In genomic region chrX:48592971-48593370, GRCh38 we compare ENCODE assay signal across 23 cellular contexts.
"Had no signal": no experiment of that assay in that cellular context is flagged by ENCODE, and none has a peak within 500 bp of the region (broad histone marks: within the 10 kb centered on the region; RNA-seq: fewer than 3 reads in every experiment).

No MANE protein-coding gene starts in this region.

- H3K27ac Mint-ChIP-seq: activated B cell treated with CpG ODN at 0.5 μM for 24 hours; activated CD4-positive, alpha-beta memory T cell treated with anti-CD3 and anti-CD28 coated beads for 36 hours; activated naive CD4-positive, alpha-beta T cell treated with anti-CD3 and anti-CD28 coated beads for 36 hours; activated naive CD8-positive, alpha-beta T cell treated with anti-CD3 and anti-CD28 coated beads, Interleukin-2, amount 10 ng/mL, durations not matched to agents 7 days and 5 days; stimulated activated effector memory CD8-positive, alpha-beta T cell treated with anti-CD3 and anti-CD28 coated beads, Interleukin-12 subunit alpha, Interleukin-12 subunit beta, amount 100 ng/mL, for 72 hours; stimulated activated naive CD8-positive, alpha-beta T cell treated with anti-CD3 and anti-CD28 coated beads, Interleukin-15, amount 100 ng/mL, for 72 hours; T-helper 17 cell had no signal

- H3K79me2 ChIP-seq: hepatocyte had no signal

- H3K27ac ChIP-seq: hepatocyte, tibial nerve had no signal

- H3K27me3 Mint-ChIP-seq: activated B cell treated with CpG ODN at 0.5 μM for 24 hours; activated CD4-positive, alpha-beta memory T cell treated with anti-CD3 and anti-CD28 coated beads for 36 hours; activated naive CD8-positive, alpha-beta T cell treated with anti-CD3 and anti-CD28 coated beads, Interleukin-2, amount 10 ng/mL, durations not matched to agents 7 days and 5 days; stimulated activated naive CD8-positive, alpha-beta T cell treated with anti-CD3 and anti-CD28 coated beads, Interleukin-15, amount 100 ng/mL, for 72 hours; T-helper 17 cell had no signal

- H3K36me3 Mint-ChIP-seq: activated CD4-positive, alpha-beta memory T cell treated with anti-CD3 and anti-CD28 coated beads for 36 hours; activated naive CD8-positive, alpha-beta T cell treated with anti-CD3 and anti-CD28 coated beads, Interleukin-2, amount 10 ng/mL, durations not matched to agents 7 days and 5 days had no signal

- H3K9me3 Mint-ChIP-seq: activated B cell treated with CpG ODN at 0.5 μM for 24 hours; activated CD4-positive, alpha-beta memory T cell treated with anti-CD3 and anti-CD28 coated beads for 36 hours; activated naive CD4-positive, alpha-beta T cell treated with anti-CD3 and anti-CD28 coated beads for 36 hours; activated naive CD8-positive, alpha-beta T cell treated with anti-CD3 and anti-CD28 coated beads, Interleukin-2, amount 10 ng/mL, durations not matched to agents 7 days and 5 days; stimulated activated effector memory CD8-positive, alpha-beta T cell treated with anti-CD3 and anti-CD28 coated beads, Interleukin-12 subunit alpha, Interleukin-12 subunit beta, amount 100 ng/mL, for 72 hours; stimulated activated naive CD8-positive, alpha-beta T cell treated with anti-CD3 and anti-CD28 coated beads, Interleukin-15, amount 100 ng/mL, for 72 hours had no signal

- H3K27me3 ChIP-seq: hepatocyte, tibial nerve had no signal

- H3K9me3 ChIP-seq: mucosa of descending colon, tibial nerve had no signal

- H3K4me2 ChIP-seq: hepatocyte had no signal

- ATAC-seq: mucosa of descending colon; sciatic nerve; stimulated activated effector memory CD8-positive, alpha-beta T cell treated with anti-CD3 and anti-CD28 coated beads, Interleukin-12 subunit alpha, Interleukin-12 subunit beta, amount 100 ng/mL, for 72 hours; stimulated activated naive CD8-positive, alpha-beta T cell treated with anti-CD3 and anti-CD28 coated beads, Interleukin-15, amount 100 ng/mL, for 72 hours; T-helper 17 cell had no signal

- DNase-seq: activated B cell treated with CpG ODN at 0.5 μM for 24 hours; activated CD4-positive, alpha-beta memory T cell treated with anti-CD3 and anti-CD28 coated beads for 36 hours; activated CD4-positive, alpha-beta T cell treated with anti-CD3 and anti-CD28 coated beads for 48 hours; activated effector memory CD4-positive, alpha-beta T cell treated with Interleukin-2 at 50 U/mL for 16 hours; activated naive CD4-positive, alpha-beta T cell treated with anti-CD3 and anti-CD28 coated beads for 36 hours; activated naive CD8-positive, alpha-beta T cell treated with anti-CD3 and anti-CD28 coated beads, Interleukin-2, amount 10 ng/mL, durations not matched to agents 7 days and 5 days; activated T-cell treated with anti-CD3 and anti-CD28 coated beads, Interleukin-2, amount 50 U/mL, for 48 hours; amniotic stem cell; glutamatergic neuron; mesendoderm; mucosa of descending colon; occipital lobe; small intestine; stimulated activated CD4-positive, alpha-beta T cell treated with anti-CD3 and anti-CD28 coated beads, Interleukin-2, amount 100 ng/mL, for 24 hours; stimulated activated naive CD8-positive, alpha-beta T cell treated with anti-CD3 and anti-CD28 coated beads, Interleukin-15, amount 100 ng/mL, for 72 hours; SW 1271; T-helper 17 cell had no signal

- H3K4me3 Mint-ChIP-seq: activated B cell treated with CpG ODN at 0.5 μM for 24 hours; activated CD4-positive, alpha-beta memory T cell treated with anti-CD3 and anti-CD28 coated beads for 36 hours; activated naive CD4-positive, alpha-beta T cell treated with anti-CD3 and anti-CD28 coated beads for 36 hours; activated naive CD8-positive, alpha-beta T cell treated with anti-CD3 and anti-CD28 coated beads, Interleukin-2, amount 10 ng/mL, durations not matched to agents 7 days and 5 days; stimulated activated effector memory CD8-positive, alpha-beta T cell treated with anti-CD3 and anti-CD28 coated beads, Interleukin-12 subunit alpha, Interleukin-12 subunit beta, amount 100 ng/mL, for 72 hours; stimulated activated naive CD8-positive, alpha-beta T cell treated with anti-CD3 and anti-CD28 coated beads, Interleukin-15, amount 100 ng/mL, for 72 hours; T-helper 17 cell had no signal

- H2AFZ ChIP-seq: hepatocyte had no signal

- H3K36me3 ChIP-seq: tibial nerve had no signal

- FAIRE-seq: colon, frontal cortex, small intestine had no signal

- H3K4me3 ChIP-seq: hepatocyte, mucosa of descending colon, tibial nerve had no signal
